In the genomic region with DNA sequence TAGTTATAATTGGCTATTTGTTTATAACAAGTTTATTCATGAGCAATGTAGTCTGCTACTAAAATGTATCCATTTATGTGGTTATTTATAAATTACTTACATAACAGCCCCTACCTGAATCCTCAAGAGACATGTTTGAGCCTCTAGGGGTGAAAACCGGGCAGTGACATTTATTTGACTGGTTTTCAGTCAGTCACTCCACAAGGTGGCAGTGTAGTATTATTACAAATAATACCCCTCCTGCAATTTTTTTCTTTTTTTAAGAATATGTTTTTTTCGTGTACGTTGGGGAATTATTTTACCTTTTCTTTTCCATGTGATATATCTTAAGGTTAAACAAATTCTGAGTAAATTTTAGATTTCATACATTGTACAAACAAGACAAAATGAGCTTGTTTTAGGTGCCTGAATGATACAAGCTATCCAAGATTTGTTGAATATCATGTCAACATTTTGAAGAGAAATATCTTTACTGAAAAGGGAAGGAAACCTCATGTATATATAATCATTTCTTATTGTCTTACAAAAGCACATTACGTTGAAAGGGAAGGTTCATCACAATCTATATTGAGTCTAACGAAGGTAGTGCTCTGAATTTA, we compare ENCODE assay signal across 1 cellular context.
TF ChIP-seq lines count a peak whose summit lies in the region.

No MANE protein-coding gene starts in this region.

TF ChIP-seq in H1, 55 proteins besides CTCF, POLR2A, EP300 and RAD21 (continued from another document):
- TF ChIP-seq, protein P1, sequence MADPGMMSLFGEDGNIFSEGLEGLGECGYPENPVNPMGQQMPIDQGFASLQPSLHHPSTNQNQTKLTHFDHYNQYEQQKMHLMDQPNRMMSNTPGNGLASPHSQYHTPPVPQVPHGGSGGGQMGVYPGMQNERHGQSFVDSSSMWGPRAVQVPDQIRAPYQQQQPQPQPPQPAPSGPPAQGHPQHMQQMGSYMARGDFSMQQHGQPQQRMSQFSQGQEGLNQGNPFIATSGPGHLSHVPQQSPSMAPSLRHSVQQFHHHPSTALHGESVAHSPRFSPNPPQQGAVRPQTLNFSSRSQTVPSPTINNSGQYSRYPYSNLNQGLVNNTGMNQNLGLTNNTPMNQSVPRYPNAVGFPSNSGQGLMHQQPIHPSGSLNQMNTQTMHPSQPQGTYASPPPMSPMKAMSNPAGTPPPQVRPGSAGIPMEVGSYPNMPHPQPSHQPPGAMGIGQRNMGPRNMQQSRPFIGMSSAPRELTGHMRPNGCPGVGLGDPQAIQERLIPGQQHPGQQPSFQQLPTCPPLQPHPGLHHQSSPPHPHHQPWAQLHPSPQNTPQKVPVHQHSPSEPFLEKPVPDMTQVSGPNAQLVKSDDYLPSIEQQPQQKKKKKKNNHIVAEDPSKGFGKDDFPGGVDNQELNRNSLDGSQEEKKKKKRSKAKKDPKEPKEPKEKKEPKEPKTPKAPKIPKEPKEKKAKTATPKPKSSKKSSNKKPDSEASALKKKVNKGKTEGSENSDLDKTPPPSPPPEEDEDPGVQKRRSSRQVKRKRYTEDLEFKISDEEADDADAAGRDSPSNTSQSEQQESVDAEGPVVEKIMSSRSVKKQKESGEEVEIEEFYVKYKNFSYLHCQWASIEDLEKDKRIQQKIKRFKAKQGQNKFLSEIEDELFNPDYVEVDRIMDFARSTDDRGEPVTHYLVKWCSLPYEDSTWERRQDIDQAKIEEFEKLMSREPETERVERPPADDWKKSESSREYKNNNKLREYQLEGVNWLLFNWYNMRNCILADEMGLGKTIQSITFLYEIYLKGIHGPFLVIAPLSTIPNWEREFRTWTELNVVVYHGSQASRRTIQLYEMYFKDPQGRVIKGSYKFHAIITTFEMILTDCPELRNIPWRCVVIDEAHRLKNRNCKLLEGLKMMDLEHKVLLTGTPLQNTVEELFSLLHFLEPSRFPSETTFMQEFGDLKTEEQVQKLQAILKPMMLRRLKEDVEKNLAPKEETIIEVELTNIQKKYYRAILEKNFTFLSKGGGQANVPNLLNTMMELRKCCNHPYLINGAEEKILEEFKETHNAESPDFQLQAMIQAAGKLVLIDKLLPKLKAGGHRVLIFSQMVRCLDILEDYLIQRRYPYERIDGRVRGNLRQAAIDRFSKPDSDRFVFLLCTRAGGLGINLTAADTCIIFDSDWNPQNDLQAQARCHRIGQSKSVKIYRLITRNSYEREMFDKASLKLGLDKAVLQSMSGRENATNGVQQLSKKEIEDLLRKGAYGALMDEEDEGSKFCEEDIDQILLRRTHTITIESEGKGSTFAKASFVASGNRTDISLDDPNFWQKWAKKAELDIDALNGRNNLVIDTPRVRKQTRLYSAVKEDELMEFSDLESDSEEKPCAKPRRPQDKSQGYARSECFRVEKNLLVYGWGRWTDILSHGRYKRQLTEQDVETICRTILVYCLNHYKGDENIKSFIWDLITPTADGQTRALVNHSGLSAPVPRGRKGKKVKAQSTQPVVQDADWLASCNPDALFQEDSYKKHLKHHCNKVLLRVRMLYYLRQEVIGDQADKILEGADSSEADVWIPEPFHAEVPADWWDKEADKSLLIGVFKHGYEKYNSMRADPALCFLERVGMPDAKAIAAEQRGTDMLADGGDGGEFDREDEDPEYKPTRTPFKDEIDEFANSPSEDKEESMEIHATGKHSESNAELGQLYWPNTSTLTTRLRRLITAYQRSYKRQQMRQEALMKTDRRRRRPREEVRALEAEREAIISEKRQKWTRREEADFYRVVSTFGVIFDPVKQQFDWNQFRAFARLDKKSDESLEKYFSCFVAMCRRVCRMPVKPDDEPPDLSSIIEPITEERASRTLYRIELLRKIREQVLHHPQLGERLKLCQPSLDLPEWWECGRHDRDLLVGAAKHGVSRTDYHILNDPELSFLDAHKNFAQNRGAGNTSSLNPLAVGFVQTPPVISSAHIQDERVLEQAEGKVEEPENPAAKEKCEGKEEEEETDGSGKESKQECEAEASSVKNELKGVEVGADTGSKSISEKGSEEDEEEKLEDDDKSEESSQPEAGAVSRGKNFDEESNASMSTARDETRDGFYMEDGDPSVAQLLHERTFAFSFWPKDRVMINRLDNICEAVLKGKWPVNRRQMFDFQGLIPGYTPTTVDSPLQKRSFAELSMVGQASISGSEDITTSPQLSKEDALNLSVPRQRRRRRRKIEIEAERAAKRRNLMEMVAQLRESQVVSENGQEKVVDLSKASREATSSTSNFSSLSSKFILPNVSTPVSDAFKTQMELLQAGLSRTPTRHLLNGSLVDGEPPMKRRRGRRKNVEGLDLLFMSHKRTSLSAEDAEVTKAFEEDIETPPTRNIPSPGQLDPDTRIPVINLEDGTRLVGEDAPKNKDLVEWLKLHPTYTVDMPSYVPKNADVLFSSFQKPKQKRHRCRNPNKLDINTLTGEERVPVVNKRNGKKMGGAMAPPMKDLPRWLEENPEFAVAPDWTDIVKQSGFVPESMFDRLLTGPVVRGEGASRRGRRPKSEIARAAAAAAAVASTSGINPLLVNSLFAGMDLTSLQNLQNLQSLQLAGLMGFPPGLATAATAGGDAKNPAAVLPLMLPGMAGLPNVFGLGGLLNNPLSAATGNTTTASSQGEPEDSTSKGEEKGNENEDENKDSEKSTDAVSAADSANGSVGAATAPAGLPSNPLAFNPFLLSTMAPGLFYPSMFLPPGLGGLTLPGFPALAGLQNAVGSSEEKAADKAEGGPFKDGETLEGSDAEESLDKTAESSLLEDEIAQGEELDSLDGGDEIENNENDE (IDR thresholded peaks at IDR 0.05; ENCODE audit: insufficient replicate concordance, low read length), result no peak
- TF ChIP-seq TEAD4 (IDR thresholded peaks at IDR 0.05; ENCODE audit: low read depth, low read length) (no peak), SAP30 (IDR thresholded peaks at IDR 0.05; ENCODE audit: insufficient read depth, insufficient replicate concordance, low read length) (no peak), BRCA1 (IDR thresholded peaks at IDR 0.05; ENCODE audit: low read depth, low read length) (no peak), BCL11A (IDR thresholded peaks at IDR 0.05; ENCODE audit: low read depth in 2 of 2, low read length in 2 of 2) (no peak), SIN3A (conservative IDR thresholded peaks at IDR 0.05 in 1 of 2, IDR thresholded peaks at IDR 0.05 in 1 of 2; ENCODE audit: low read depth in 1 of 2, low read length in 2 of 2) (no peak)
